In genomic region chr15:95784508-95784907, GRCh38 we compare ENCODE assay signal across 27 cellular contexts.
"Had no signal": no experiment of that assay in that cellular context is flagged by ENCODE, and none has a peak within 500 bp of the region (broad histone marks: within the 10 kb centered on the region; RNA-seq: fewer than 3 reads in every experiment).

No MANE protein-coding gene starts in this region.

- H3K36me3 ChIP-seq: SJCRH30, WERI-Rb-1 had no signal

- H3K4me3 ChIP-seq: SJCRH30, SK-N-MC had no signal

- FAIRE-seq: bronchial epithelial cell had no signal

- H3K4me3 Mint-ChIP-seq: activated CD8-positive, alpha-beta T cell treated with anti-CD3 and anti-CD28 coated beads for 36 hours; activated naive CD4-positive, alpha-beta T cell treated with anti-CD3 and anti-CD28 coated beads for 36 hours; activated T-cell treated with anti-CD3 and anti-CD28 coated beads, Interleukin-2, amount 50 U/mL, for 72 hours; brain had no signal

- H3K27ac Mint-ChIP-seq: activated CD8-positive, alpha-beta T cell treated with anti-CD3 and anti-CD28 coated beads for 36 hours; activated naive CD4-positive, alpha-beta T cell treated with anti-CD3 and anti-CD28 coated beads for 36 hours; activated naive CD4-positive, alpha-beta T cell treated with anti-CD3 and anti-CD28 coated beads, Interleukin-2, amount 50 U/mL, for 72 hours; activated T-cell treated with anti-CD3 and anti-CD28 coated beads, Interleukin-2, amount 50 U/mL, for 72 hours; brain had no signal

- DNase-seq: activated CD4-positive, alpha-beta T cell treated with anti-CD3 and anti-CD28 coated beads for 1 hour; activated CD4-positive, alpha-beta T cell treated with anti-CD3 and anti-CD28 coated beads for 48 hours; activated CD4-positive, CD25-positive, alpha-beta regulatory T cell; activated CD8-positive, alpha-beta T cell treated with anti-CD3 and anti-CD28 coated beads for 36 hours; activated gamma-delta T cell treated with Interleukin-2 at 50 U/mL for 16 hours; activated naive CD4-positive, alpha-beta T cell treated with anti-CD3 and anti-CD28 coated beads for 36 hours; activated T-cell treated with anti-CD3 and anti-CD28 coated beads, Interleukin-2, amount 50 U/mL, for 1 hour; activated T-cell treated with anti-CD3 and anti-CD28 coated beads, Interleukin-2, amount 50 U/mL, for 72 hours; anterior cingulate cortex; central memory CD4-positive, alpha-beta T cell; NCI-H1092 treated with DMSO at 0.1 percent for 48 hours; NCI-H1417; NCI-H146; NCI-H187; NCI-H2029 treated with DMSO at 0.1 percent for 48 hours; NCI-H226; NCI-H446 treated with DMSO at 0.1 percent for 48 hours; NCI-H524; NK-92 treated with Interleukin-12 subunit alpha and Interleukin-12 subunit beta, amount 100 ng/mL, for 24 hours; Right ventricle myocardium superior; SJCRH30; T1000; WERI-Rb-1 had no signal

- H3K27me3 ChIP-seq: SJCRH30 had no signal

- ATAC-seq: activated CD8-positive, alpha-beta T cell treated with anti-CD3 and anti-CD28 coated beads for 36 hours; activated naive CD4-positive, alpha-beta T cell treated with anti-CD3 and anti-CD28 coated beads, Interleukin-2, amount 50 U/mL, for 72 hours; activated T-cell treated with anti-CD3 and anti-CD28 coated beads, Interleukin-2, amount 50 U/mL, for 72 hours had no signal

- H3K27ac ChIP-seq: SJCRH30, SK-N-MC, WERI-Rb-1 had no signal

- H3K27me3 Mint-ChIP-seq: activated CD8-positive, alpha-beta T cell treated with anti-CD3 and anti-CD28 coated beads for 36 hours; brain had no signal

- H3K4me1 ChIP-seq: SJCRH30 had no signal

- H3K4me1 Mint-ChIP-seq: brain had no signal
